8 cellular contexts compared by ENCODE assay signal in genomic region chr7:74026406-74027123, GRCh38. TPM values are rescaled to one million over a fixed set of nuclear protein-coding genes. Genes with fewer than 3 reads are reported as not detected.
A peak's percentile ranks its signal among the peaks of the same experiment; 100 is the strongest.
DNase-seq lines count a peak whose midpoint lies in the region; ATAC-seq and TF ChIP-seq lines count a peak whose summit lies in the region.

No MANE protein-coding gene starts in this region.

- peaks cover 67% of the 10 kb centered on the region for H3K27me3 Mint-ChIP-seq in T-helper 17 cell

- peaks cover 69% of the 10 kb centered on the region for H3K4me1 ChIP-seq in left ventricle myocardium inferior
- peaks cover 4 to 26% of the 10 kb centered on the region in 2 donors for H3K4me1 ChIP-seq in uterus

- H3K9me3 ChIP-seq in T-helper 17 cell (ENCODE audit: control insufficient read depth, low read length, poor library complexity, severe bottlenecking): no peaks in the 10 kb centered on the region
- H3K9me3 ChIP-seq in left ventricle myocardium inferior (replicated peaks): no peaks in the 10 kb centered on the region
- H3K9me3 ChIP-seq in uterus: no peaks in the 10 kb centered on the region

- TF ChIP-seq CTCF in left ventricle myocardium inferior (IDR thresholded peaks at IDR 0.05; ENCODE audit: borderline replicate concordance) (peak; percentile 97), uterus (IDR thresholded peaks at IDR 0.05) (peak; percentile 88 to 96 (median 96))

- peak; percentile 91 for DNase-seq in GM03348 (ENCODE audit: low spot score)
- peak; percentile 8 for DNase-seq in Jurkat, Clone E6-1 (ENCODE audit: low read depth, low spot score)
- DNase-seq in T-helper 17 cell: peak; percentile 37 to 57 (median 40)
- DNase-seq in amniotic epithelial cell (ENCODE audit: low read depth): peak; percentile 22
- DNase-seq in left ventricle myocardium inferior: peak; percentile 83
- peak; percentile 14 for DNase-seq in renal cortical epithelial cell (ENCODE audit: low read depth)
- peak; percentile 86 to 89 for DNase-seq in uterus

- ATAC-seq in T-helper 17 cell (peak; percentile 81), GM18858 (IDR thresholded peaks at IDR 0.05; ENCODE audit: unreplicated experiment) (no peak)

- H3K27ac ChIP-seq in left ventricle myocardium inferior (replicated peaks): peak overlapping the region; percentile 88
- H3K27ac ChIP-seq in uterus: peak overlapping the region; percentile 89 to 91

- peaks cover 4% of the 10 kb centered on the region for H3K36me3 Mint-ChIP-seq in T-helper 17 cell (ENCODE audit: low read depth)

- intact Hi-C loops in left ventricle myocardium inferior (cut with micrococcal nuclease): loop anchor here (5.0 to 10.0 kb wide), 2 partner anchors 144 to 162 kb away; partner anchors contain the start of gene TMEM270
- intact Hi-C loops in uterus (cut with DNase I; ENCODE audit: low total_unique reads): no loop called here

- TF ChIP-seq POLR2A in uterus (IDR thresholded peaks at IDR 0.05): peak in 1 of 2 donors; percentile 15

- no peaks in the 10 kb centered on the region for H3K36me3 ChIP-seq in left ventricle myocardium inferior
- H3K36me3 ChIP-seq in uterus: no peaks in the 10 kb centered on the region

- H3K4me3 ChIP-seq in Jurkat, Clone E6-1 (ENCODE audit: low read length): no peak overlapping the region
- H3K4me3 ChIP-seq in left ventricle myocardium inferior: peak overlapping the region; percentile 74
- H3K4me3 ChIP-seq in uterus: no peak overlapping the region

- peak overlapping the region; percentile 24 for H3K27ac Mint-ChIP-seq in T-helper 17 cell

- H3K27me3 ChIP-seq in left ventricle myocardium inferior (ENCODE audit: low read depth) (peaks cover 70% of the 10 kb centered on the region), uterus (no peaks in the 10 kb centered on the region)

- no peak overlapping the region for H3K4me3 Mint-ChIP-seq in T-helper 17 cell

- H3K4me1 Mint-ChIP-seq in T-helper 17 cell: peaks cover 14% of the 10 kb centered on the region

RNA-seq across cellular contexts. Expression of gene ELN, which starts 1.4 kb away (rescaled TPM):
- polyA plus RNA-seq in Jurkat, Clone E6-1 (2012; ENCODE audit: insufficient read depth, insufficient read length): not detected
- total RNA-seq in T-helper 17 cell (not detected), left ventricle myocardium inferior (51.6 TPM), renal cortical epithelial cell (0.15 and 0.17 TPM in 2 replicates), uterus (100 to 1,000 TPM in 2 of 4 donors, 10 to 100 TPM in 1, 1 to 10 TPM in 1; 4.1 to 427 (median 92.4) TPM)

RNA-seq across cellular contexts. Expression of gene LIMK1, which starts 57.0 kb away (rescaled TPM):
- 28.5 TPM for polyA plus RNA-seq in Jurkat, Clone E6-1 (2012; ENCODE audit: insufficient read depth, insufficient read length)
- 10 to 100 TPM; 11.7 to 13.2 TPM for total RNA-seq in T-helper 17 cell
- 10.1 TPM for total RNA-seq in left ventricle myocardium inferior
- 40.8 and 69.2 TPM in 2 replicates for total RNA-seq in renal cortical epithelial cell
- total RNA-seq in uterus: 10 to 100 TPM in 2 of 4 donors, 1 to 10 TPM in 2; 1.8 to 22.4 (median 11.4) TPM

Comparison
In these comparisons a context has a peak if more than half of its experiments do, and no peak if none do; other contexts are left out.
1. DNase-seq: peak in every context shown above with its lines; median percentile 91 in GM03348; 88 in uterus; 83 in left ventricle myocardium inferior; 40 in T-helper 17 cell; 22 in amniotic epithelial cell; 14 in renal cortical epithelial cell; 8 in Jurkat, Clone E6-1.